ENCODE assay signal across 9 cellular contexts in the genomic region with DNA sequence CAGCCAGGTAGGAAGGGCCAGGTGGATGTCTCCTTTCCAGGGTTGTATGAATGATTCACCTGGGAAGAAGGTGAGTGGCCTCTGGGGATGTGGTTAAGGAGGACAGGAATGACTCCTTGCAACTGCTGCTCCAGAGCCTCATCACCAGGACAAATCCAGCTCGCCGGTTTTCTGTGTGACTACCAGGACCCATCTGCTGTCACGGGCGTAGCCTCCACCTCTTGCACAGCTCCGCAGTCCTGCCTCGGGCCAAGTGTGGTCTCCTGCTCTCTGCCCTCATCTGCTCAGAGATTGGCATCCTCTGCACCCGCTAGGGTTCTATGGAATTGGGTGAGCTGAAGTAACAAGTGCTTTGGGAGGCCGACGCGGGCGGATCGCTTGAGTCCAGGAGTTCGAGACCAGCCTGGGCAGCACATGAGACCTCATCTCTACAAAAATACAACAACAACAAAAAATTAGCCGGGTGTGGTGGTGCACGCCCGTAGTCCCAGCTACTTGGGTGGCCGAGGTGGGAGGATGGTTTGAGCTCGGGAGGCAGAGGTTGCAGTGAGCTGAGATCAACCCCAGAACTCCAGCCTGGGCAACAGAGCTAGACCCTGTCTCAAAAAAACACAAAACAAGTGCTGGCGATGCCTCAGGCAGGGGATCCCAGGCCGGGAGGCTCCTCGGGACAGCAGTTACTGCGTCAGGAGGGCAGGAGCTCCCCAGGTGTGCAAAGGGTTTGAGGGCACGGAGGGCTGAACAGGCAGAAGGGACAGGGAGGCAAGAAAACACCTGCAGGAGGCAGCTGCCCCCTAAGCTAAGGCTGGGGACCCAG. TPM values are rescaled to one million over a fixed set of nuclear protein-coding genes. Genes with fewer than 3 reads are reported as not detected.
DNase-seq lines count a peak whose midpoint lies in the region; TF ChIP-seq lines count a peak whose summit lies in the region.
"Had no signal": no experiment of that assay in that cellular context is flagged by ENCODE, and none has a peak within 500 bp of the region (broad histone marks: within the 10 kb centered on the region; RNA-seq: fewer than 3 reads in every experiment).

No MANE protein-coding gene starts in this region.

- H3K4me1 ChIP-seq in HEK293 (ENCODE audit: control insufficient read depth, insufficient read depth, low read length) (no peaks in the 10 kb centered on the region), spleen (peaks cover 4 to 75% (median 40%) of the 10 kb centered on the region in 6 donors)

- H3K27me3 ChIP-seq in spleen (replicated peaks in 1 of 7) = no peaks in the 10 kb centered on the region

- H3K27ac ChIP-seq in HEK293 (ENCODE audit: extremely low read depth, low read depth, low read length) (no peak overlapping the region; the same call in 1 of the 2 replicates), spleen (peak overlapping the region; percentile 38 to 96 (median 94))

- CTCF ChIA-PET in HEK293 (lab: Yijun Ruan, JAX) = interaction anchor here (0.6 to 1.5 kb wide), 9 partner anchors 9 to 136 kb away, joined by 3 to 6 read pairs (median 3); no protein-coding TSS in a partner anchor

- TF ChIP-seq POLR2A in spleen (IDR thresholded peaks at IDR 0.05) = no peak

- H3K36me3 ChIP-seq in HEK293 (ENCODE audit: control insufficient read depth in 2 of 2, insufficient read depth in 1 of 2, low read length in 2 of 2) (peaks cover 0 to 6% of the 10 kb centered on the region in 2 experiments; a peak in 2 of 3 replicates), spleen (peaks cover 0 to 8% (median 0%) of the 10 kb centered on the region in 6 donors)

- intact Hi-C loops in spleen (cut with DNase I; ENCODE audit: low total_unique reads) = loop anchor here (10.0 kb wide), 1 partner anchor 141 kb away; no protein-coding TSS in a partner anchor

- H3K4me3 ChIP-seq in HEK293 (ENCODE audit: low read depth, low read length) (no peak overlapping the region), iPS-11a (ENCODE audit: low read depth, low read length) (peak overlapping the region; percentile 20), spleen (peak overlapping the region; percentile 27 to 99 (median 92))

- TF ChIP-seq CTCF in HEK293 (tag by site-specific recombination; IDR thresholded peaks at IDR 0.05) (no peak), spleen (IDR thresholded peaks at IDR 0.05 in 8 of 11, conservative IDR thresholded peaks at IDR 0.05 in 3 of 11) (no peak)

- 85 to 91% (median 88%) methylated on average over 23 of the region's 23 CpGs for WGBS in spleen, 5 donors

- DNase-seq in activated CD4-positive, alpha-beta T cell treated with anti-CD3 and anti-CD28 coated beads, Interleukin-2, amount 50 U/mL, for 48 hours = peak; percentile 11 to 17
- peak; percentile 81 for DNase-seq in spleen
- DNase-seq in activated effector memory CD4-positive, alpha-beta T cell treated with anti-CD3 and anti-CD28 coated beads, Interleukin-2, amount 50 U/mL, for 16 hours = no peak
- no peak for DNase-seq in T1000 (lab: John Stamatoyannopoulos, UW)
- no peak for DNase-seq in H4 (ENCODE audit: low spot score)
- DNase-seq in GF-D8 (lab: John Stamatoyannopoulos, UW) = no peak

- POLR2A ChIA-PET in HEK293 (lab: Yijun Ruan, JAX) = interaction anchor here (0.6 to 1.8 kb wide), 6 partner anchors 11 to 79 kb away, joined by 3 to 15 read pairs (median 5); a partner anchor contains a TSS

- H3K9me3 ChIP-seq in HEK293 (ENCODE audit: control insufficient read depth, insufficient read depth, low read depth, low read length) (no peaks in the 10 kb centered on the region), spleen (no peaks in the 10 kb centered on the region)

TF ChIP-seq in HEK293, 187 proteins besides CTCF, POLR2A, EP300 and RAD21:
- peak; percentile 41; the same call in 1 of the 2 replicates for TF ChIP-seq ZNF121 (tag by site-specific recombination; IDR thresholded peaks at IDR 0.05)
- TF ChIP-seq, protein P1, sequence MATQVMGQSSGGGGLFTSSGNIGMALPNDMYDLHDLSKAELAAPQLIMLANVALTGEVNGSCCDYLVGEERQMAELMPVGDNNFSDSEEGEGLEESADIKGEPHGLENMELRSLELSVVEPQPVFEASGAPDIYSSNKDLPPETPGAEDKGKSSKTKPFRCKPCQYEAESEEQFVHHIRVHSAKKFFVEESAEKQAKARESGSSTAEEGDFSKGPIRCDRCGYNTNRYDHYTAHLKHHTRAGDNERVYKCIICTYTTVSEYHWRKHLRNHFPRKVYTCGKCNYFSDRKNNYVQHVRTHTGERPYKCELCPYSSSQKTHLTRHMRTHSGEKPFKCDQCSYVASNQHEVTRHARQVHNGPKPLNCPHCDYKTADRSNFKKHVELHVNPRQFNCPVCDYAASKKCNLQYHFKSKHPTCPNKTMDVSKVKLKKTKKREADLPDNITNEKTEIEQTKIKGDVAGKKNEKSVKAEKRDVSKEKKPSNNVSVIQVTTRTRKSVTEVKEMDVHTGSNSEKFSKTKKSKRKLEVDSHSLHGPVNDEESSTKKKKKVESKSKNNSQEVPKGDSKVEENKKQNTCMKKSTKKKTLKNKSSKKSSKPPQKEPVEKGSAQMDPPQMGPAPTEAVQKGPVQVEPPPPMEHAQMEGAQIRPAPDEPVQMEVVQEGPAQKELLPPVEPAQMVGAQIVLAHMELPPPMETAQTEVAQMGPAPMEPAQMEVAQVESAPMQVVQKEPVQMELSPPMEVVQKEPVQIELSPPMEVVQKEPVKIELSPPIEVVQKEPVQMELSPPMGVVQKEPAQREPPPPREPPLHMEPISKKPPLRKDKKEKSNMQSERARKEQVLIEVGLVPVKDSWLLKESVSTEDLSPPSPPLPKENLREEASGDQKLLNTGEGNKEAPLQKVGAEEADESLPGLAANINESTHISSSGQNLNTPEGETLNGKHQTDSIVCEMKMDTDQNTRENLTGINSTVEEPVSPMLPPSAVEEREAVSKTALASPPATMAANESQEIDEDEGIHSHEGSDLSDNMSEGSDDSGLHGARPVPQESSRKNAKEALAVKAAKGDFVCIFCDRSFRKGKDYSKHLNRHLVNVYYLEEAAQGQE (tag by site-specific recombination; IDR thresholded peaks at IDR 0.05) = no peak
- 0 out of 2 replicates have a peak, but pooled peaks have one; percentile 16 for TF ChIP-seq SCRT2 (tag by site-specific recombination; IDR thresholded peaks at IDR 0.05)

RNA-seq across cellular contexts. Expression of a gene that starts 0.8 kb away (rescaled TPM):
- total RNA-seq in spleen = 10 to 100 TPM; 18.8 to 51.5 (median 32.3) TPM
- 10 to 100 TPM; 20.8 to 69.8 (median 67.0) TPM for polyA plus RNA-seq in spleen
- total RNA-seq in H4 (2014; rRNA removed; shearing (Covaris generic)) = 7.2 and 10.4 TPM in 2 replicates

RNA-seq across cellular contexts. Expression of a gene that starts 31.8 kb away (rescaled TPM):
- total RNA-seq in spleen = 10 to 100 TPM; 18.2 to 51.1 (median 37.9) TPM
- 10 to 100 TPM; 32.6 to 36.4 (median 34.6) TPM for polyA plus RNA-seq in spleen
- 9.1 and 21.8 TPM in 2 replicates for total RNA-seq in H4 (2014; rRNA removed; shearing (Covaris generic))

RNA-seq across cellular contexts. Expression of a gene that starts 43.0 kb away (rescaled TPM):
- total RNA-seq in spleen = under 1 TPM in 2 of 7 donors, not detected in 5; 0.25 to 0.85 TPM
- polyA plus RNA-seq in spleen = not detected
- not detected in 2 replicates for total RNA-seq in H4 (2014; rRNA removed; shearing (Covaris generic))
- total RNA-seq: LHCN-M2 had no signal

RNA-seq across cellular contexts. Expression of a gene that starts 47.0 kb away (rescaled TPM):
- total RNA-seq in spleen = 10 to 100 TPM; 14.0 to 27.9 (median 18.1) TPM
- polyA plus RNA-seq in spleen = 10 to 100 TPM; 19.3 to 38.9 (median 31.6) TPM
- 87.5 and 96.1 TPM in 2 replicates for total RNA-seq in H4 (2014; rRNA removed; shearing (Covaris generic))

Comparison
In these comparisons a context has a peak if more than half of its experiments do, and no peak if none do; other contexts are left out.
1. DNase-seq: peak in activated CD4-positive, alpha-beta T cell treated with anti-CD3 and anti-CD28 coated beads, Interleukin-2, amount 50 U/mL, for 48 hours (2 of 2) and spleen (single experiment); none in activated effector memory CD4-positive, alpha-beta T cell treated with anti-CD3 and anti-CD28 coated beads, Interleukin-2, amount 50 U/mL, for 16 hours (single experiment), T1000 (single experiment), H4 (single experiment) and GF-D8 (single experiment).